In genomic region chr7:155509025-155509724, GRCh38 we compare ENCODE assay signal across 19 cellular contexts. TPM values are rescaled to one million over a fixed set of nuclear protein-coding genes. Genes with fewer than 3 reads are reported as not detected.
DNase-seq lines count a peak whose midpoint lies in the region; ATAC-seq and TF ChIP-seq lines count a peak whose summit lies in the region.
"Had no signal": no experiment of that assay in that cellular context is flagged by ENCODE, and none has a peak within 500 bp of the region (broad histone marks: within the 10 kb centered on the region; RNA-seq: fewer than 3 reads in every experiment).

No MANE protein-coding gene starts in this region.

- H3K27me3 ChIP-seq in iPS DF 6.9 (ENCODE audit: control insufficient read depth, insufficient read depth, low read length) (peaks cover 60% of the 10 kb centered on the region), thyroid gland (peaks cover 52% of the 10 kb centered on the region)
- H3K27me3 ChIP-seq: ovary had no signal

- peak; percentile 23 for ATAC-seq in activated CD4-positive, alpha-beta T cell treated with anti-CD3 and anti-CD28 coated beads for 36 hours
- no peak for ATAC-seq in SK-N-SH treated with all-trans-retinoic acid at 6 μM for 48 hours
- ATAC-seq: A549 had no signal

- no CpG with 5 or more reads among the region's 32 CpGs for WGBS in iPS DF 6.9 (ENCODE audit: insufficient coverage, insufficient read length)
- WGBS in thyroid gland, 2 donors, result 5 to 8% methylated on average over 32 of the region's 32 CpGs

- H3K4me3 ChIP-seq in iPS DF 6.9 (ENCODE audit: low read length), result peak overlapping the region; percentile 38; the same call in 1 of the 2 replicates
- H3K4me3 ChIP-seq in thyroid gland (replicated peaks in 1 of 3), result no peak overlapping the region
- H3K4me3 ChIP-seq: A549, ovary had no signal

- intact Hi-C loops in activated CD4-positive, alpha-beta T cell treated with anti-CD3 and anti-CD28 coated beads for 36 hours (cut with DNase I, micrococcal nuclease), result loop anchor here (1.0 to 5.0 kb wide), 5 partner anchors 43 to 298 kb away; no protein-coding TSS in a partner anchor
- intact Hi-C loops in thyroid gland (cut with DNase I), result no loop called here

- H3K27ac ChIP-seq in iPS DF 6.9 (ENCODE audit: low read length), result no peak overlapping the region
- H3K27ac ChIP-seq in thyroid gland, result no peak overlapping the region
- H3K27ac ChIP-seq: A549, esophagus muscularis mucosa, ovary had no signal

- no peak for DNase-seq in activated CD4-positive, alpha-beta T cell treated with anti-CD3 and anti-CD28 coated beads for 36 hours
- no peak for DNase-seq in activated CD4-positive, alpha-beta T cell treated with anti-CD3 and anti-CD28 coated beads, Interleukin-2, amount 50 U/mL, for 1 hour
- DNase-seq in SW480 (ENCODE audit: low spot score) (peak; percentile 86), iPS DF 6.9 (ENCODE audit: low read depth, low spot score) (no peak), progenitor cell of endocrine pancreas (ENCODE audit: low spot score, unreplicated experiment) (no peak), thyroid gland (no peak), NOMO-1 treated with DMSO at 0.1 percent for 48 hours (lab: John Stamatoyannopoulos, UW; ENCODE audit: unreplicated experiment) (no peak)
- DNase-seq: DMS79; NCI-H1436 treated with DMSO at 0.1 percent for 48 hours; NK-92 treated with Interleukin-12 subunit alpha and Interleukin-12 subunit beta, amount 100 ng/mL, for 24 hours; ovary; stimulated activated CD4-positive, alpha-beta T cell treated with anti-CD3 and anti-CD28 coated beads, Interleukin-1b, Interleukin-23, amount 100 ng/mL, for 48 hours; stimulated activated naive CD4-positive, alpha-beta T cell treated with Interleukin-2 at 50 U/mL for 16 hours; T-cell had no signal

- peaks cover 1% of the 10 kb centered on the region for H3K36me3 Mint-ChIP-seq in activated CD4-positive, alpha-beta T cell treated with anti-CD3 and anti-CD28 coated beads for 36 hours (ENCODE audit: low read depth)
- H3K36me3 Mint-ChIP-seq in progenitor cell of endocrine pancreas (ENCODE audit: insufficient read depth), result no peaks in the 10 kb centered on the region
- H3K36me3 Mint-ChIP-seq: T-cell had no signal

- CTCF ChIA-PET in activated CD4-positive, alpha-beta T cell treated with anti-CD3 and anti-CD28 coated beads for 36 hours (lab: Charles Lee), result interaction anchor here (1.4 kb wide), 1 partner anchor 26 kb away, joined by 3 read pairs; no protein-coding TSS in a partner anchor

- peaks cover 24% of the 10 kb centered on the region for H3K4me1 Mint-ChIP-seq in activated CD4-positive, alpha-beta T cell treated with anti-CD3 and anti-CD28 coated beads for 36 hours
- peaks cover 3% of the 10 kb centered on the region for H3K4me1 Mint-ChIP-seq in progenitor cell of endocrine pancreas (ENCODE audit: low read depth)

- POLR2A ChIA-PET in activated CD4-positive, alpha-beta T cell treated with anti-CD3 and anti-CD28 coated beads for 36 hours (lab: Charles Lee), result no interaction called here

- peaks cover 73% of the 10 kb centered on the region for H3K27me3 Mint-ChIP-seq in activated CD4-positive, alpha-beta T cell treated with anti-CD3 and anti-CD28 coated beads for 36 hours
- peaks cover 99% of the 10 kb centered on the region for H3K27me3 Mint-ChIP-seq in progenitor cell of endocrine pancreas

- H3K4me1 ChIP-seq in iPS DF 6.9 (ENCODE audit: control insufficient read depth, insufficient read depth, low read length) (no peaks in the 10 kb centered on the region), thyroid gland (peaks cover 0 to 3% of the 10 kb centered on the region in 2 donors)
- H3K4me1 ChIP-seq: A549 had no signal

- H3K9me3 ChIP-seq in iPS DF 6.9 (ENCODE audit: control insufficient read depth, insufficient read depth, low read length) (no peaks in the 10 kb centered on the region), thyroid gland (no peaks in the 10 kb centered on the region)
- H3K9me3 ChIP-seq: A549, esophagus muscularis mucosa, ovary had no signal

- no peaks in the 10 kb centered on the region for H3K9me3 Mint-ChIP-seq in activated CD4-positive, alpha-beta T cell treated with anti-CD3 and anti-CD28 coated beads for 36 hours (ENCODE audit: low read depth)
- H3K9me3 Mint-ChIP-seq in progenitor cell of endocrine pancreas (ENCODE audit: low read depth), result no peaks in the 10 kb centered on the region
- H3K9me3 Mint-ChIP-seq: T-cell had no signal

- H3K27ac Mint-ChIP-seq in activated CD4-positive, alpha-beta T cell treated with anti-CD3 and anti-CD28 coated beads for 36 hours, result no peak overlapping the region
- no peak overlapping the region for H3K27ac Mint-ChIP-seq in progenitor cell of endocrine pancreas

- H3K4me3 Mint-ChIP-seq in activated CD4-positive, alpha-beta T cell treated with anti-CD3 and anti-CD28 coated beads for 36 hours, result peak overlapping the region; percentile 32
- H3K4me3 Mint-ChIP-seq in progenitor cell of endocrine pancreas (ENCODE audit: low read depth), result peak overlapping the region; percentile 54

- no peak for TF ChIP-seq CTCF in progenitor cell of endocrine pancreas (IDR thresholded peaks at IDR 0.05; ENCODE audit: unreplicated experiment)
- no peak for TF ChIP-seq CTCF in thyroid gland (IDR thresholded peaks at IDR 0.05)

- H3K36me3 ChIP-seq in iPS DF 6.9 (ENCODE audit: control insufficient read depth, insufficient read depth, low read length) (no peaks in the 10 kb centered on the region), thyroid gland (no peaks in the 10 kb centered on the region)
- H3K36me3 ChIP-seq: esophagus muscularis mucosa, ovary had no signal

- TF ChIP-seq POLR2A in thyroid gland (IDR thresholded peaks at IDR 0.05), result no peak

TF ChIP-seq in SK-N-SH treated with all-trans-retinoic acid at 6 μM for 48 hours, 23 proteins besides CTCF, POLR2A, EP300 and RAD21 (continues in another document):
- TF ChIP-seq ZC3H10 (CRISPR knock-in tag; IDR thresholded peaks at IDR 0.05) (no peak), ISL1 (CRISPR knock-in tag; IDR thresholded peaks at IDR 0.05) (no peak), ZNF8 (CRISPR knock-in tag; IDR thresholded peaks at IDR 0.05) (no peak), CSDC2 (CRISPR knock-in tag; IDR thresholded peaks at IDR 0.05) (no peak), BACH2 (CRISPR knock-in tag; IDR thresholded peaks at IDR 0.05; ENCODE audit: borderline replicate concordance) (no peak), GLIS3 (CRISPR knock-in tag; IDR thresholded peaks at IDR 0.05) (no peak), PATZ1 (CRISPR knock-in tag; IDR thresholded peaks at IDR 0.05; ENCODE audit: borderline replicate concordance) (no peak), CSRNP3 (CRISPR knock-in tag; IDR thresholded peaks at IDR 0.05) (no peak), TCF4 (CRISPR knock-in tag; IDR thresholded peaks at IDR 0.05; ENCODE audit: borderline replicate concordance) (no peak), ZNF565 (CRISPR knock-in tag; conservative IDR thresholded peaks at IDR 0.05; ENCODE audit: low read depth) (no peak), ARNTL (CRISPR knock-in tag; IDR thresholded peaks at IDR 0.05; ENCODE audit: borderline replicate concordance, low read depth) (no peak), OSR1 (CRISPR knock-in tag; IDR thresholded peaks at IDR 0.05) (no peak), ZNF70 (CRISPR knock-in tag; IDR thresholded peaks at IDR 0.05) (no peak), SNAI2 (CRISPR knock-in tag; IDR thresholded peaks at IDR 0.05) (no peak), PPARA (CRISPR knock-in tag; IDR thresholded peaks at IDR 0.05; ENCODE audit: borderline replicate concordance) (no peak)

RNA-seq across cellular contexts. Expression of gene CNPY1, which starts 37.2 kb away (rescaled TPM):
- not detected for total RNA-seq in activated CD4-positive, alpha-beta T cell treated with anti-CD3 and anti-CD28 coated beads for 36 hours
- total RNA-seq in progenitor cell of endocrine pancreas, result not detected in 2 replicates
- total RNA-seq in thyroid gland, result not detected
- total RNA-seq: bronchial epithelial cell, esophagus muscularis mucosa, HT1080, ovary, T-cell had no signal

RNA-seq across cellular contexts. Expression of gene EN2, which starts 51.2 kb away (rescaled TPM):
- not detected for total RNA-seq in activated CD4-positive, alpha-beta T cell treated with anti-CD3 and anti-CD28 coated beads for 36 hours
- total RNA-seq in progenitor cell of endocrine pancreas (not detected in 2 replicates), thyroid gland (under 1 TPM in 3 of 4 donors, not detected in 1; 0.22 to 0.29 (median 0.27) TPM)
- total RNA-seq: bronchial epithelial cell, HT1080, T-cell had no signal
